ENCODE assay signal across 21 cellular contexts in the genomic region with DNA sequence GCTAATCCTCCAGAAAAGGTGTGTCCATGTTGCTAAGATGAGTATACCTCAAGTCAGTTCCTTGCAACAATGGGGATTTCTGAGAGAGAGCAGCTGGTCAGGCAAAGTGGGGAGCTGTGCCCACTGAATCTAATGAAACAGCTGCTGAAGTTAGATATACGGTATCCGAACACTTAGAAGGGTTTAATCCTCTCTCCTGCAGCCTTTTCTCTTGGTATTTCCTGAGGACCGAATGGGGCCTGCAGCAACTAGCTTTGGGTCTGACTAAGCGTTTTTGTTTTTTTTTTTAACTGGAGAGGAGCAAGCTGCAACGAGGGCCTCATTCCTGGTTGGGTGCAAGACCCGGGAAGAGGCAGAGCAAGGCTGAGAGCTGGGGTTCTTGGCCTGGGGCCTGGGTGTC. TPM values are rescaled to one million over a fixed set of nuclear protein-coding genes. Genes with fewer than 3 reads are reported as not detected.
DNase-seq lines count a peak whose midpoint lies in the region; ATAC-seq and TF ChIP-seq lines count a peak whose summit lies in the region.
"Had no signal": no experiment of that assay in that cellular context is flagged by ENCODE, and none has a peak within 500 bp of the region (broad histone marks: within the 10 kb centered on the region; RNA-seq: fewer than 3 reads in every experiment).

No MANE protein-coding gene starts in this region.

- in situ Hi-C loops in G401 (cut with HindIII; ENCODE audit: low sequenced_read_pairs): no loop called here

- no peak for ATAC-seq in HG03442 (IDR thresholded peaks at IDR 0.05; ENCODE audit: unreplicated experiment)
- ATAC-seq: left colon; stimulated activated memory B cell treated with anti-CD40 and anti-IgM and Interleukin-4, amounts not matched to agents 10 μg/mL and 1 μg/mL and 100 μg/mL, for 72 hours had no signal

- H3K36me3 ChIP-seq in adipocyte (ENCODE audit: control insufficient read depth, insufficient read depth, low read length, severe bottlenecking) (no peaks in the 10 kb centered on the region), smooth muscle cell (ENCODE audit: low read depth) (no peaks in the 10 kb centered on the region)
- H3K36me3 ChIP-seq: thoracic aorta had no signal

- peak overlapping the region; percentile 14 for H2AFZ ChIP-seq in smooth muscle cell (ENCODE audit: low read depth)

- H3K27me3 ChIP-seq in adipocyte (replicated peaks; ENCODE audit: control insufficient read depth, insufficient read depth, low read length) (no peaks in the 10 kb centered on the region), smooth muscle cell (ENCODE audit: low read depth) (no peaks in the 10 kb centered on the region)

- no peaks in the 10 kb centered on the region for H3K79me2 ChIP-seq in smooth muscle cell (ENCODE audit: low read depth)

- DNase-seq in HT1080 (ENCODE audit: low read depth) (peak; percentile 24), adipocyte (ENCODE audit: low read depth) (peak; percentile 57), fibroblast of pulmonary artery (ENCODE audit: low read depth) (peak; percentile 50), smooth muscle cell (lab: John Stamatoyannopoulos, UW; ENCODE audit: unreplicated experiment) (no peak), G401 (ENCODE audit: low spot score) (no peak), middle frontal gyrus (ENCODE audit: extremely low spot score, low spot score) (no peak)
- DNase-seq: activated B cell treated with CpG ODN at 0.5 μM for 24 hours; activated CD4-positive, alpha-beta memory T cell treated with anti-CD3 and anti-CD28 coated beads, Interleukin-2, amount 10 ng/mL, durations not matched to agents 7 days and 5 days; activated naive CD4-positive, alpha-beta T cell treated with anti-CD3 and anti-CD28 coated beads for 36 hours; cortex of kidney; DMS79 treated with DMSO at 0.1 percent for 48 hours; Karpas-422; left colon; NCI-H1105; NCI-H526; T-helper 2 cell had no signal

- H3F3A ChIP-seq in smooth muscle cell (ENCODE audit: low read depth): peaks cover 24% of the 10 kb centered on the region

- peak overlapping the region; percentile 69 for H3K4me2 ChIP-seq in smooth muscle cell

- peak overlapping the region; percentile 79 for H3K27ac ChIP-seq in smooth muscle cell (ENCODE audit: low read depth)
- H3K27ac ChIP-seq: thoracic aorta had no signal

- H4K20me1 ChIP-seq in smooth muscle cell (ENCODE audit: low read depth): no peaks in the 10 kb centered on the region

- H3K4me1 ChIP-seq in adipocyte (ENCODE audit: control insufficient read depth, insufficient read depth, low read length) (peaks cover 6% of the 10 kb centered on the region), smooth muscle cell (ENCODE audit: low read depth) (peaks cover 13% of the 10 kb centered on the region)

- H3K4me3 ChIP-seq in adipocyte (ENCODE audit: low read length) (no peak overlapping the region), fibroblast of pulmonary artery (replicated peaks; ENCODE audit: low read depth, low read length) (no peak overlapping the region), smooth muscle cell (no peak overlapping the region)
- H3K4me3 ChIP-seq: thoracic aorta had no signal

- TF ChIP-seq CTCF in fibroblast of pulmonary artery (IDR thresholded peaks at IDR 0.05; ENCODE audit: low read length, missing control alignments): no peak
- no peak for TF ChIP-seq CTCF in smooth muscle cell (IDR thresholded peaks at IDR 0.05; ENCODE audit: borderline replicate concordance, insufficient read depth, poor library complexity, severe bottlenecking)

- no peak overlapping the region for H3K9ac ChIP-seq in adipocyte (ENCODE audit: low read length)
- no peak overlapping the region for H3K9ac ChIP-seq in smooth muscle cell (ENCODE audit: low read depth)

- WGBS in smooth muscle cell (ENCODE audit: low lambda C conversion rate): 7% methylated on average over 6 of the region's 6 CpGs

- no peaks in the 10 kb centered on the region for H3K9me3 ChIP-seq in adipocyte (ENCODE audit: control insufficient read depth, low read length)
- no peaks in the 10 kb centered on the region for H3K9me3 ChIP-seq in smooth muscle cell (replicated peaks; ENCODE audit: low read depth)
- H3K9me3 ChIP-seq: thoracic aorta had no signal

RNA-seq across cellular contexts. Expression of a gene that starts 37.6 kb away (rescaled TPM):
- 14.8 and 18.1 TPM in 2 replicates for total RNA-seq in HT1080 (2014; rRNA removed; shearing (Covaris generic))
- polyA plus RNA-seq in HT1080 (2015; cell fraction: cytosol; rRNA removed): 14.8 and 16.8 TPM in 2 replicates
- polyA plus RNA-seq in HT1080 (2015; cell fraction: nucleus; rRNA removed): 14.2 and 14.3 TPM in 2 replicates
- 2.2 and 4.3 TPM in 2 replicates for total RNA-seq in smooth muscle cell
- polyA plus RNA-seq in smooth muscle cell: 0.42 and 1.2 TPM in 2 replicates
- total RNA-seq in G401 (2014; rRNA removed; shearing (Covaris generic)): not detected in 2 replicates
- total RNA-seq: activated B cell treated with CpG ODN at 0.5 μM for 24 hours; activated CD4-positive, alpha-beta memory T cell treated with anti-CD3 and anti-CD28 coated beads, Interleukin-2, amount 10 ng/mL, durations not matched to agents 7 days and 5 days; activated naive CD4-positive, alpha-beta T cell treated with anti-CD3 and anti-CD28 coated beads for 36 hours; left colon; mononuclear cell; SK-MEL-5 had no signal

Comparison
In these comparisons a context has a peak if more than half of its experiments do, and no peak if none do; other contexts are left out.
1. DNase-seq: peak in HT1080 (single experiment), adipocyte (single experiment) and fibroblast of pulmonary artery (single experiment); none in smooth muscle cell (single experiment), G401 (single experiment) and middle frontal gyrus (single experiment).